8 cellular contexts compared by ENCODE assay signal in the genomic region with DNA sequence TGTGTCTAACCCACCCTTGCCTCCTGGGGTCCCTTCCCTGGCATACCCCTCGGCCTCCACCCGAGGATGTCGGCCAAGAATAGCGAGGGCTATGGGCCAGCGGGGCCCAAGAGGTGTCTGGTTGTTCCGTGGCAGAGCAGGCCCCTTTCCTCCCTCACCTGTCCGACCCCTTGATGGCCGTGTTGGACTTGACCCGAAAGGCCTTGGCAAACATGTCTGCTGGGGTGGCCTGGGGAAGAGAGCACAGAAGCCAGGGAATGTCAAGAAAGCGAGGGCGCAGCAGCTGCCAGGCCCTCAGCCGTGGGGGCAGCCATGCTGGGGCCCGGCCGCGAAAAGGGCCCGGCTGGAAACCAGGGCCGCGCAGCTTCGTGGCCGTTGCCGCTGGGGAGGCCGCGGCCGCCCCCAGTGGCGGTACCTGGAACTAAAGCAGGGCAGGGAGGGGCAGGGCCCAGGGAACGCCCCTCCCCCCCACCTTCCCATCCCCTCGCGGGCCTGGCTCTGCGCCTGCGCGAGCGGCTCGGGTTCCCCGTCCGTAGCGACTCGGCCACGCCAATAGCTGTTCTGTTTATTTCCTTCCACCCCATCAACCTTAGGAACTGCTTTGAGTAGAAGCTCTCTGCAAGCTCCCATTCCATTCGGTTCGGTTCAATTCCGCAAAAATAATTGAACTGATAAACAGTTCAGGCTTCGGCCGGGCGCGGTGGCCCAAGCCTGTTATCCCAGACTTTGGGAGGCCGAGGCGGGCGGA. TPM values are rescaled to one million over a fixed set of nuclear protein-coding genes. Genes with fewer than 3 reads are reported as not detected.
A peak's percentile ranks its signal among the peaks of the same experiment; 100 is the strongest.
DNase-seq lines count a peak whose midpoint lies in the region; ATAC-seq, FAIRE-seq and TF ChIP-seq lines count a peak whose summit lies in the region.

A gene with protein sequence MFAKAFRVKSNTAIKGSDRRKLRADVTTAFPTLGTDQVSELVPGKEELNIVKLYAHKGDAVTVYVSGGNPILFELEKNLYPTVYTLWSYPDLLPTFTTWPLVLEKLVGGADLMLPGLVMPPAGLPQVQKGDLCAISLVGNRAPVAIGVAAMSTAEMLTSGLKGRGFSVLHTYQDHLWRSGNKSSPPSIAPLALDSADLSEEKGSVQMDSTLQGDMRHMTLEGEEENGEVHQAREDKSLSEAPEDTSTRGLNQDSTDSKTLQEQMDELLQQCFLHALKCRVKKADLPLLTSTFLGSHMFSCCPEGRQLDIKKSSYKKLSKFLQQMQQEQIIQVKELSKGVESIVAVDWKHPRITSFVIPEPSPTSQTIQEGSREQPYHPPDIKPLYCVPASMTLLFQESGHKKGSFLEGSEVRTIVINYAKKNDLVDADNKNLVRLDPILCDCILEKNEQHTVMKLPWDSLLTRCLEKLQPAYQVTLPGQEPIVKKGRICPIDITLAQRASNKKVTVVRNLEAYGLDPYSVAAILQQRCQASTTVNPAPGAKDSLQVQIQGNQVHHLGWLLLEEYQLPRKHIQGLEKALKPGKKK (minus strand): TSS at position 337 of the 748 bp plus-strand sequence. CDS start 123 bp downstream, at position 214.

- H3K27me3 ChIP-seq in AG04450 (ENCODE audit: control insufficient read depth, insufficient read depth, low read length) (peaks cover 6% of the 10 kb centered on the region), WERI-Rb-1 (ENCODE audit: insufficient read depth, low read depth, severe bottlenecking) (no peaks in the 10 kb centered on the region), breast epithelium (no peaks in the 10 kb centered on the region), small intestine (ENCODE audit: control insufficient read depth in 2 of 2, insufficient read depth in 2 of 2, low read length in 2 of 2) (peaks cover 0 to 2% of the 10 kb centered on the region in 2 donors)

- peaks cover 26% of the 10 kb centered on the region for H3K36me3 ChIP-seq in WERI-Rb-1
- H3K36me3 ChIP-seq in breast epithelium = no peaks in the 10 kb centered on the region
- H3K36me3 ChIP-seq in small intestine (ENCODE audit: control insufficient read depth in 2 of 2, insufficient read depth in 2 of 2, low read length in 2 of 2) = peaks cover 0 to 2% of the 10 kb centered on the region in 2 donors

- peak within 1 kb of the TSS; percentile 93 for H3K27ac ChIP-seq in AG04450 (ENCODE audit: low read depth, low read length)
- H3K27ac ChIP-seq in WERI-Rb-1 = peak within 1 kb of the TSS; percentile 92
- peak within 1 kb of the TSS; percentile 89 to 95 for H3K27ac ChIP-seq in breast epithelium
- peak within 1 kb of the TSS; percentile 79 to 95 for H3K27ac ChIP-seq in small intestine (ENCODE audit: low read depth in 1 of 2, low read length in 1 of 2)

- peak; percentile 91 for TF ChIP-seq CTCF in AG04450 (IDR thresholded peaks at IDR 0.05; ENCODE audit: low read depth, low read length)
- peak; percentile 100 for TF ChIP-seq CTCF in WERI-Rb-1 (IDR thresholded peaks at IDR 0.05; ENCODE audit: low read depth, low read length)
- TF ChIP-seq CTCF in breast epithelium (IDR thresholded peaks at IDR 0.05) = peak; percentile 96 to 99 (median 98)

- H3K4me3 ChIP-seq in AG04450 (ENCODE audit: low read depth, low read length) (peak within 1 kb of the TSS; percentile 93), WERI-Rb-1 (ENCODE audit: low read depth, low read length) (peak within 1 kb of the TSS; percentile 83), breast epithelium (peak within 1 kb of the TSS; percentile 63 to 77 (median 67)), small intestine (ENCODE audit: low read depth in 1 of 2, low read length in 2 of 2) (peak within 1 kb of the TSS; percentile 53 to 80)

- ATAC-seq in GM18907 (IDR thresholded peaks at IDR 0.05; ENCODE audit: unreplicated experiment) = peak; percentile 83
- ATAC-seq in HG03139 (IDR thresholded peaks at IDR 0.05; ENCODE audit: unreplicated experiment) = peak; percentile 87

- DNase-seq in AG04450 (ENCODE audit: low read depth, low spot score) (peak; percentile 73), NCI-H2227 treated with DMSO at 0.1 percent for 48 hours (lab: John Stamatoyannopoulos, UW) (peak; percentile 95), WERI-Rb-1 (peak; percentile 100), breast epithelium (ENCODE audit: low spot score in 2 of 2) (peak; percentile 90 to 93), iPS-NIHi11 (ENCODE audit: low spot score) (peak; percentile 100), small intestine (peak; percentile 94)

- no peak for FAIRE-seq in small intestine (lab: Jason Lieb, UNC)

- POLR2A ChIA-PET in AG04450 (lab: Yijun Ruan, JAX) = interaction anchor here (0.8 to 1.3 kb wide), 8 partner anchors 10 to 105 kb away, joined by 4 to 19 read pairs (median 6); a partner anchor contains a TSS

- 2 to 5% (median 2%) methylated on average over 44 to 48 of the region's 48 CpGs for WGBS in small intestine, 3 donors

- intact Hi-C loops in breast epithelium (cut with DNase I; ENCODE audit: low total_unique reads) = no loop called here

- CTCF ChIA-PET in AG04450 (lab: Charles Lee) = interaction anchor here (0.6 to 8.1 kb wide), 65 partner anchors 9 to 1399 kb away, joined by 3 to 104 read pairs (median 4); a partner anchor contains a TSS

- H3K9me3 ChIP-seq in AG04450 (ENCODE audit: control insufficient read depth, insufficient read depth, low read length) (no peaks in the 10 kb centered on the region), WERI-Rb-1 (ENCODE audit: severe bottlenecking) (no peaks in the 10 kb centered on the region), breast epithelium (no peaks in the 10 kb centered on the region), small intestine (ENCODE audit: control insufficient read depth, low read depth) (no peaks in the 10 kb centered on the region)

- TF ChIP-seq POLR2A in breast epithelium (IDR thresholded peaks at IDR 0.05) = peak; percentile 39

- H3K4me1 ChIP-seq in breast epithelium (no peaks in the 10 kb centered on the region), small intestine (ENCODE audit: control insufficient read depth in 2 of 2, insufficient read depth in 1 of 2, low read depth in 1 of 2, low read length in 1 of 2) (peaks cover 2 to 3% of the 10 kb centered on the region in 2 donors)

RNA-seq across cellular contexts. Expression of the gene that starts here (rescaled TPM):
- polyA plus RNA-seq in AG04450 (2011; rRNA removed) (71.8 and 74.0 TPM in 2 replicates), small intestine (10 to 100 TPM; 21.6 to 40.8 (median 22.6) TPM)
- polyA minus RNA-seq in AG04450 (2011; rRNA and poly(A)+ RNA removed) = 43.8 and 45.5 TPM in 2 replicates
- 10 to 100 TPM; 55.4 to 70.1 (median 68.6) TPM for total RNA-seq in breast epithelium

Comparison
In these comparisons a context has a peak if more than half of its experiments do, and no peak if none do; other contexts are left out.
1. Peak in every context shown above with its lines: DNase-seq, ATAC-seq, H3K4me3 ChIP-seq and H3K27ac ChIP-seq.